9 cellular contexts compared by ENCODE assay signal in genomic region chr22:20022231-20023069, GRCh38. TPM values are rescaled to one million over a fixed set of nuclear protein-coding genes. Genes with fewer than 3 reads are reported as not detected.
DNase-seq lines count a peak whose midpoint lies in the region; ATAC-seq and TF ChIP-seq lines count a peak whose summit lies in the region.
"Had no signal": no experiment of that assay in that cellular context is flagged by ENCODE, and none has a peak within 500 bp of the region (broad histone marks: within the 10 kb centered on the region; RNA-seq: fewer than 3 reads in every experiment).

No MANE protein-coding gene starts in this region.

- no peaks in the 10 kb centered on the region for H4K20me1 ChIP-seq in SU-DHL-6 (ENCODE audit: low read depth, low read length)

- peak overlapping the region; percentile 85; the same call in 1 of the 2 replicates for H3K9ac ChIP-seq in SU-DHL-6 (ENCODE audit: low read length)

- H3K4me3 ChIP-seq in GM08714 (ENCODE audit: low read length) (peak overlapping the region; percentile 93; the same call in 1 of the 2 replicates), SU-DHL-6 (ENCODE audit: insufficient read depth, low read length, poor library complexity, severe bottlenecking) (no peak overlapping the region), fibroblast of villous mesenchyme (ENCODE audit: low read depth, low read length) (peak overlapping the region; percentile 3), psoas muscle (peak overlapping the region; percentile 96)

- no peak overlapping the region for H3K27ac ChIP-seq in SU-DHL-6 (ENCODE audit: low read depth, low read length)
- H3K27ac ChIP-seq in psoas muscle = peak overlapping the region; percentile 95

- H3K36me3 ChIP-seq in SU-DHL-6 (ENCODE audit: low read length) (no peaks in the 10 kb centered on the region), psoas muscle (ENCODE audit: insufficient read depth in 1 of 2, low read depth in 1 of 2) (peaks cover 0 to 6% of the 10 kb centered on the region in 2 donors)

- H3K9me3 ChIP-seq in SU-DHL-6 (ENCODE audit: insufficient read depth, low read length) (no peaks in the 10 kb centered on the region), psoas muscle (no peaks in the 10 kb centered on the region)

- DNase-seq in fibroblast of villous mesenchyme (ENCODE audit: low read depth) (no peak), psoas muscle (peak in 1 of 2 donors; percentile 51), mesenteric fat pad (ENCODE audit: low spot score) (no peak), SIG-M5 treated with dmso at 0.1 percent for 504 hours (lab: John Stamatoyannopoulos, UW; ENCODE audit: unreplicated experiment) (no peak)
- DNase-seq: NCI-H187 had no signal

- WGBS in psoas muscle, 3 donors = 67 to 71% (median 70%) methylated on average over 12 of the region's 12 CpGs

- ATAC-seq in psoas muscle = no peak
- no peak for ATAC-seq in HG03442 (IDR thresholded peaks at IDR 0.05; ENCODE audit: unreplicated experiment)
- ATAC-seq in GM21717 (IDR thresholded peaks at IDR 0.05; ENCODE audit: unreplicated experiment) = no peak

- peak overlapping the region; percentile 74 for H3K4me2 ChIP-seq in SU-DHL-6 (ENCODE audit: low read depth, low read length, poor library complexity, severe bottlenecking)

- TF ChIP-seq CTCF in SU-DHL-6 (IDR thresholded peaks at IDR 0.05; ENCODE audit: insufficient read depth, low read length, poor library complexity, severe bottlenecking) (no peak), fibroblast of villous mesenchyme (IDR thresholded peaks at IDR 0.05; ENCODE audit: insufficient read depth, low read depth, low read length) (no peak), psoas muscle (IDR thresholded peaks at IDR 0.05) (no peak)

- H3K27me3 ChIP-seq in SU-DHL-6 (ENCODE audit: low read length) = no peaks in the 10 kb centered on the region
- no peaks in the 10 kb centered on the region for H3K27me3 ChIP-seq in psoas muscle (ENCODE audit: insufficient read depth in 3 of 3, low read length in 2 of 3)

- intact Hi-C loops in psoas muscle (cut with DNase I) = loop anchor here in 1 of 2 donors (5.0 kb wide), 2 partner anchors 60 to 95 kb away; partner anchors contain the start of genes DGCR8, RANBP1 and TRMT2A

- peaks cover 22% of the 10 kb centered on the region for H3K4me1 ChIP-seq in psoas muscle

- peaks cover 9% of the 10 kb centered on the region; the same call in 1 of the 2 replicates for H3K79me2 ChIP-seq in SU-DHL-6 (ENCODE audit: insufficient read depth, low read length)

- H3F3A ChIP-seq in SU-DHL-6 (ENCODE audit: insufficient read depth) = no peaks in the 10 kb centered on the region

- no peak overlapping the region for H2AFZ ChIP-seq in SU-DHL-6 (ENCODE audit: low read depth, low read length, severe bottlenecking)

- no peaks in the 10 kb centered on the region for H3K9me2 ChIP-seq in SU-DHL-6 (replicated peaks; ENCODE audit: insufficient read depth, low read length)

RNA-seq across cellular contexts. Expression of gene TANGO2, which starts 1.5 kb away (rescaled TPM):
- 30.2 and 32.5 TPM in 2 replicates for total RNA-seq in fibroblast of villous mesenchyme
- 10 to 100 TPM; 20.6 to 41.0 (median 36.4) TPM for total RNA-seq in psoas muscle
- 10 to 100 TPM; 28.2 to 73.3 (median 28.5) TPM for polyA plus RNA-seq in psoas muscle
- total RNA-seq in mesenteric fat pad = 34.8 TPM

RNA-seq across cellular contexts. Expression of gene ARVCF, which starts 5.8 kb away (rescaled TPM):
- 6.0 and 8.4 TPM in 2 replicates for total RNA-seq in fibroblast of villous mesenchyme
- total RNA-seq in psoas muscle = 10 to 100 TPM in 2 of 4 donors, 1 to 10 TPM in 2; 8.7 to 28.0 (median 14.8) TPM
- polyA plus RNA-seq in psoas muscle = 1 to 10 TPM; 3.6 to 7.3 (median 7.0) TPM
- 5.3 TPM for total RNA-seq in mesenteric fat pad

RNA-seq across cellular contexts. Expression of gene DGCR8, which starts 57.6 kb away (rescaled TPM):
- 30.7 and 34.1 TPM in 2 replicates for total RNA-seq in fibroblast of villous mesenchyme
- 10 to 100 TPM; 12.2 to 19.5 (median 15.0) TPM for total RNA-seq in psoas muscle
- 10 to 100 TPM; 10.5 to 21.5 (median 15.3) TPM for polyA plus RNA-seq in psoas muscle
- total RNA-seq in mesenteric fat pad = 29.7 TPM
